21 cellular contexts compared by ENCODE assay signal in the genomic region with DNA sequence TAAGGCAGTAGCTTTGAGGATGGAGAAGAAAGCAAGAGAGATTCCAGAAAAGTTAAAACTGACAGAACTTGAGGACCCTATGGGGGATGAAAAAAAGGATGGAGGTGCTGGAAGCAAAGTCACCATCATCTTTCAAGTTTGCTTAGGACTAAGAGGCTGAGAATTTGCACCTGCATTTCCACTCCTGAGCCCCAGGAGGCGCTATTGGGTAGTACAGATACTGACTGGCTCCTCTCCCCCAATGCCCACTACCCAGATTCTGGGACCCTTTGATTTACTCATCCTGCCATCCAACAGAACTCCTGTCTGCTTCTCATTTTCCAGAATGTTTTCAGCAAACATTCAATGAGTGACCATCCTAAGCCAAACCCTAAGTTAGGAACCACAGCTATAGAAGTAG. TPM values are rescaled to one million over a fixed set of nuclear protein-coding genes. Genes with fewer than 3 reads are reported as not detected.
DNase-seq lines count a peak whose midpoint lies in the region; ATAC-seq, FAIRE-seq and TF ChIP-seq lines count a peak whose summit lies in the region.
"Had no signal": no experiment of that assay in that cellular context is flagged by ENCODE, and none has a peak within 500 bp of the region (broad histone marks: within the 10 kb centered on the region; RNA-seq: fewer than 3 reads in every experiment).

No MANE protein-coding gene starts in this region.

- no peaks in the 10 kb centered on the region for H3K79me2 ChIP-seq in DOHH2 (ENCODE audit: control insufficient read depth, low read length)
- H3K79me2 ChIP-seq: hepatocyte had no signal

- H3K9me3 Mint-ChIP-seq in mesothelial cell of epicardium, result peaks cover 39% of the 10 kb centered on the region
- peaks cover 19 to 42% (median 32%) of the 10 kb centered on the region in 5 donors for H3K9me3 Mint-ChIP-seq in CD8-positive, alpha-beta memory T cell
- H3K9me3 Mint-ChIP-seq in Caco-2 (ENCODE audit: unreplicated experiment), result peaks cover 23% of the 10 kb centered on the region

- H3K4me2 ChIP-seq in DOHH2 (ENCODE audit: low read length), result no peak overlapping the region
- H3K4me2 ChIP-seq: hepatocyte had no signal

- H3K36me3 Mint-ChIP-seq in mesothelial cell of epicardium (no peaks in the 10 kb centered on the region), Caco-2 (ENCODE audit: insufficient read depth, unreplicated experiment) (no peaks in the 10 kb centered on the region)
- peaks cover 0 to 15% (median 4%) of the 10 kb centered on the region in 3 donors for H3K36me3 Mint-ChIP-seq in CD8-positive, alpha-beta memory T cell
- H3K36me3 Mint-ChIP-seq: stimulated activated effector memory CD8-positive, alpha-beta T cell treated with anti-CD3 and anti-CD28 coated beads, Interleukin-12 subunit alpha, Interleukin-12 subunit beta, amount 100 ng/mL, for 72 hours had no signal

- POLR2A ChIA-PET in CD8-positive, alpha-beta memory T cell (lab: Charles Lee), result no interaction called here
- POLR2A ChIA-PET in Caco-2 (lab: Charles Lee), result no interaction called here

- no peak for FAIRE-seq in bronchial epithelial cell (lab: Jason Lieb, UNC)
- FAIRE-seq: urothelium cell line had no signal

- H3K4me1 ChIP-seq in DOHH2 (ENCODE audit: control insufficient read depth, low read length), result no peaks in the 10 kb centered on the region
- no peaks in the 10 kb centered on the region for H3K4me1 ChIP-seq in CD8-positive, alpha-beta memory T cell (ENCODE audit: insufficient read depth, low read length)
- H3K4me1 ChIP-seq in Caco-2, result no peaks in the 10 kb centered on the region

- CTCF ChIA-PET in CD8-positive, alpha-beta memory T cell (lab: Charles Lee), result no interaction called here
- CTCF ChIA-PET in Caco-2 (lab: Charles Lee), result interaction anchor here (1.0 kb wide), 1 partner anchor 9 kb away, joined by 3 read pairs; no protein-coding TSS in a partner anchor

- no TSS peak for BruUV-seq in Caco-2 (replicated peaks; lab: Mats Ljungman, UMichigan)

- H3K27ac ChIP-seq in DOHH2 (ENCODE audit: low read depth, low read length), result no peak overlapping the region
- no peak overlapping the region for H3K27ac ChIP-seq in CD8-positive, alpha-beta memory T cell (ENCODE audit: low read depth, low read length)
- H3K27ac ChIP-seq: epithelial cell of prostate, hepatocyte had no signal

- H3K27me3 ChIP-seq in DOHH2 (ENCODE audit: control insufficient read depth, low read length) (no peaks in the 10 kb centered on the region), bronchial epithelial cell (ENCODE audit: control insufficient read depth, insufficient read depth, low read length) (no peaks in the 10 kb centered on the region), Caco-2 (replicated peaks; ENCODE audit: control insufficient read depth, insufficient read depth, low read length) (no peaks in the 10 kb centered on the region)
- H3K27me3 ChIP-seq in CD8-positive, alpha-beta memory T cell (ENCODE audit: insufficient read depth, low read length, poor library complexity, severe bottlenecking), result no peaks in the 10 kb centered on the region
- H3K27me3 ChIP-seq: hepatocyte had no signal

- H3K27me3 Mint-ChIP-seq in mesothelial cell of epicardium (ENCODE audit: low read depth) (peaks cover 4% of the 10 kb centered on the region), Caco-2 (ENCODE audit: insufficient read depth, unreplicated experiment) (peaks cover 7% of the 10 kb centered on the region)
- peaks cover 24 to 30% of the 10 kb centered on the region in 2 donors for H3K27me3 Mint-ChIP-seq in CD8-positive, alpha-beta memory T cell

- H3K9me2 ChIP-seq in DOHH2 (replicated peaks; ENCODE audit: control insufficient read depth, low read length), result no peaks in the 10 kb centered on the region

- no peaks in the 10 kb centered on the region for H4K20me1 ChIP-seq in DOHH2 (ENCODE audit: control insufficient read depth, insufficient read depth, low read depth, low read length)

- H3K9me3 ChIP-seq in DOHH2 (ENCODE audit: control insufficient read depth, insufficient read depth, low read length), result no peaks in the 10 kb centered on the region
- no peaks in the 10 kb centered on the region for H3K9me3 ChIP-seq in CD8-positive, alpha-beta memory T cell (ENCODE audit: low read length)
- H3K9me3 ChIP-seq in Caco-2, result peaks cover 12% of the 10 kb centered on the region

- DNase-seq in bronchial epithelial cell (ENCODE audit: low read depth) (no peak), mesothelial cell of epicardium (ENCODE audit: low spot score in 2 of 2, unreplicated experiment in 2 of 2) (no peak), Caco-2 (no peak)
- DNase-seq in CD8-positive, alpha-beta memory T cell, result no peak
- no peak for DNase-seq in activated naive CD4-positive, alpha-beta T cell treated with Interleukin-2 at 50 U/mL for 16 hours
- DNase-seq: activated B cell treated with CpG ODN at 0.5 μM for 24 hours; activated naive CD4-positive, alpha-beta T cell treated with anti-CD3 and anti-CD28 coated beads for 36 hours; caudate nucleus; CD4-positive, alpha-beta T cell; GF-D8; HCEC 1CT; left ventricle myocardium superior; naive B cell; stimulated activated CD4-positive, alpha-beta T cell treated with anti-CD3 and anti-CD28 coated beads, Interleukin-4, amount 100 ng/mL, for 24 hours had no signal

- no peak overlapping the region for H3K4me3 Mint-ChIP-seq in mesothelial cell of epicardium
- H3K4me3 Mint-ChIP-seq in CD8-positive, alpha-beta memory T cell, result no peak overlapping the region
- no peak overlapping the region for H3K4me3 Mint-ChIP-seq in Caco-2 (ENCODE audit: unreplicated experiment)
- H3K4me3 Mint-ChIP-seq: activated B cell treated with CpG ODN at 0.5 μM for 24 hours; activated naive CD4-positive, alpha-beta T cell treated with anti-CD3 and anti-CD28 coated beads for 36 hours; CD4-positive, alpha-beta T cell; naive B cell; stimulated activated effector memory CD8-positive, alpha-beta T cell treated with anti-CD3 and anti-CD28 coated beads, Interleukin-12 subunit alpha, Interleukin-12 subunit beta, amount 100 ng/mL, for 72 hours had no signal

- no peaks in the 10 kb centered on the region for H3F3A ChIP-seq in DOHH2 (ENCODE audit: control insufficient read depth, insufficient read depth)

- no peak for ATAC-seq in HG02884 (IDR thresholded peaks at IDR 0.05; ENCODE audit: unreplicated experiment)
- ATAC-seq: left ventricle myocardium superior; stimulated activated effector memory CD8-positive, alpha-beta T cell treated with anti-CD3 and anti-CD28 coated beads, Interleukin-12 subunit alpha, Interleukin-12 subunit beta, amount 100 ng/mL, for 72 hours had no signal

- H3K4me1 Mint-ChIP-seq in mesothelial cell of epicardium (no peaks in the 10 kb centered on the region), Caco-2 (ENCODE audit: low read depth, unreplicated experiment) (no peaks in the 10 kb centered on the region)
- H3K4me1 Mint-ChIP-seq in CD8-positive, alpha-beta memory T cell, result no peaks in the 10 kb centered on the region
- H3K4me1 Mint-ChIP-seq: activated B cell treated with CpG ODN at 0.5 μM for 24 hours; naive B cell; stimulated activated effector memory CD8-positive, alpha-beta T cell treated with anti-CD3 and anti-CD28 coated beads, Interleukin-12 subunit alpha, Interleukin-12 subunit beta, amount 100 ng/mL, for 72 hours had no signal

- H3K36me3 ChIP-seq in DOHH2 (ENCODE audit: control insufficient read depth, low read length), result no peaks in the 10 kb centered on the region
- no peaks in the 10 kb centered on the region for H3K36me3 ChIP-seq in bronchial epithelial cell (ENCODE audit: control insufficient read depth, insufficient read depth, low read length)
- no peaks in the 10 kb centered on the region for H3K36me3 ChIP-seq in CD8-positive, alpha-beta memory T cell (ENCODE audit: insufficient read depth, low read length)
- no peaks in the 10 kb centered on the region for H3K36me3 ChIP-seq in Caco-2 (ENCODE audit: control insufficient read depth, insufficient read depth, low read length)

- TF ChIP-seq RAD21 in Ishikawa (IDR thresholded peaks at IDR 0.05; ENCODE audit: low read depth), result peak; percentile 24; the same call in 1 of the 2 replicates

- no peak for TF ChIP-seq EP300 in Ishikawa (IDR thresholded peaks at IDR 0.05; ENCODE audit: borderline replicate concordance)

- intact Hi-C loops in Caco-2 (cut with micrococcal nuclease; ENCODE audit: unreplicated experiment), result no loop called here

- H3K27ac Mint-ChIP-seq in mesothelial cell of epicardium (no peak overlapping the region), Caco-2 (ENCODE audit: unreplicated experiment) (no peak overlapping the region)
- H3K27ac Mint-ChIP-seq in CD8-positive, alpha-beta memory T cell, result no peak overlapping the region
- H3K27ac Mint-ChIP-seq: activated B cell treated with CpG ODN at 0.5 μM for 24 hours; activated naive CD4-positive, alpha-beta T cell treated with anti-CD3 and anti-CD28 coated beads for 36 hours; CD4-positive, alpha-beta T cell; naive B cell; stimulated activated effector memory CD8-positive, alpha-beta T cell treated with anti-CD3 and anti-CD28 coated beads, Interleukin-12 subunit alpha, Interleukin-12 subunit beta, amount 100 ng/mL, for 72 hours had no signal

- TF ChIP-seq CTCF in DOHH2 (IDR thresholded peaks at IDR 0.05; ENCODE audit: low read depth, low read length, poor library complexity, severe bottlenecking), result peak; percentile 68
- TF ChIP-seq CTCF in bronchial epithelial cell (IDR thresholded peaks at IDR 0.05; ENCODE audit: insufficient read depth, low read length, severe bottlenecking), result peak; percentile 1
- TF ChIP-seq CTCF in mesothelial cell of epicardium (IDR thresholded peaks at IDR 0.05; ENCODE audit: unreplicated experiment), result peak; percentile 19
- peak in 1 of 2 experiments; percentile 18 for TF ChIP-seq CTCF in Caco-2 (IDR thresholded peaks at IDR 0.05; ENCODE audit: insufficient read depth in 1 of 2, low read depth in 1 of 2, low read length in 1 of 2, severe bottlenecking in 1 of 2, unreplicated experiment in 1 of 2)

- no peak overlapping the region for H3K4me3 ChIP-seq in DOHH2 (ENCODE audit: low read length)
- no peak overlapping the region for H3K4me3 ChIP-seq in bronchial epithelial cell (ENCODE audit: low read depth, low read length)
- no peak overlapping the region for H3K4me3 ChIP-seq in CD8-positive, alpha-beta memory T cell (ENCODE audit: low read length)
- H3K4me3 ChIP-seq in Caco-2 (ENCODE audit: low read depth, low read length), result no peak overlapping the region
- H3K4me3 ChIP-seq: hepatocyte had no signal

TF ChIP-seq in Ishikawa, 13 proteins besides CTCF, POLR2A, EP300 and RAD21 (continues in another document):
- no peak for TF ChIP-seq FOXM1 (IDR thresholded peaks at IDR 0.05; ENCODE audit: borderline replicate concordance, low read depth)
- TF ChIP-seq TCF12 (IDR thresholded peaks at IDR 0.05; ENCODE audit: low read depth), result no peak
- no peak for TF ChIP-seq YY1 (IDR thresholded peaks at IDR 0.05; ENCODE audit: low read depth)
- TF ChIP-seq TEAD4 (IDR thresholded peaks at IDR 0.05), result no peak
- no peak for TF ChIP-seq NFIC (IDR thresholded peaks at IDR 0.05)

RNA-seq across cellular contexts. Expression of a gene that starts 34.0 kb away (rescaled TPM):
- total RNA-seq in bronchial epithelial cell, result not detected in 2 replicates
- 0.87 to 1.7 TPM (median 1.4 TPM) in 3 replicates for total RNA-seq in mesothelial cell of epicardium
- under 1 TPM; 0.57 to 0.66 TPM for total RNA-seq in CD8-positive, alpha-beta memory T cell
- polyA plus RNA-seq in CD8-positive, alpha-beta memory T cell, result 4.4 TPM
- not detected in 2 replicates for total RNA-seq in Caco-2 (2022)
- total RNA-seq: activated naive CD4-positive, alpha-beta T cell treated with anti-CD3 and anti-CD28 coated beads for 36 hours; CD4-positive, alpha-beta T cell had no signal
